11 cellular contexts compared by ENCODE assay signal in the genomic region with DNA sequence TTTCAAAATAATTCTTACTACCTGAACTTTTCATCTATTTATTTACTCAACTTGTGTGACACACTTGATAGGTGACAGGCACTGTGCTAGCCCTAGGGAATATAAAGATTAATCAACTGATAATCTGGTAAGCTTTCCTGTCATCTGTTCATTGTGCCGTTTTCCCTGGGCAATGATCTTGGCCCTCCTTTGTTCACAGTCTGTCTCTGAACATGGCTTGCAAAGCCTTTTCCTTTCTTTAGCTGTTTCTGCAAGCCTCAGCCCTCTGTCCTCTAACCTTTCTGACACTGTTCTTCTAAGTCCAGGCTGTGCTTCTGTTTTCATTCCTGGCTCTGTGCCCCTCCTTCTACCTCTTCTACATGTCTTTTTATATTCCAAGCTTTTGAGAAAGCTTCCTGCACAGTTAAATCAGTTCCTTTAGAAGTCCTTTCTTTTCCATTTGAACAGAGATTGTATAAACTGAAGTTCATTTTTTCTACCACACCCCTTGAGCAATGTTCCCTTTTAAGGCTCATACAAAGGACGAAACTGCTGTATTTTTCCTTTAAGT.
A peak's percentile ranks its signal among the peaks of the same experiment; 100 is the strongest.
DNase-seq lines count a peak whose midpoint lies in the region; ATAC-seq and TF ChIP-seq lines count a peak whose summit lies in the region.
"Had no signal": no experiment of that assay in that cellular context is flagged by ENCODE, and none has a peak within 500 bp of the region (broad histone marks: within the 10 kb centered on the region; RNA-seq: fewer than 3 reads in every experiment).

No MANE protein-coding gene starts in this region.

- 0 out of 2 replicates have a peak, but pooled peaks cover 4% of the 10 kb centered on the region for H3K9me3 ChIP-seq in PC-9 (ENCODE audit: insufficient read depth, low read depth)
- H3K9me3 ChIP-seq in fibroblast of lung (ENCODE audit: control insufficient read depth, insufficient read depth, low read depth, low read length): no peaks in the 10 kb centered on the region

- H3K4me1 ChIP-seq in GM23338 (ENCODE audit: insufficient read depth) (peaks cover 17% of the 10 kb centered on the region), PC-9 (replicated peaks; ENCODE audit: insufficient read depth) (peaks cover 8% of the 10 kb centered on the region), fibroblast of lung (ENCODE audit: control insufficient read depth, extremely low read depth, insufficient read depth, low read length) (peaks cover 6% of the 10 kb centered on the region)

- no peaks in the 10 kb centered on the region for H3K27me3 ChIP-seq in GM23338 (ENCODE audit: insufficient read depth)
- no peaks in the 10 kb centered on the region for H3K27me3 ChIP-seq in PC-9 (ENCODE audit: insufficient read depth, low read depth)
- no peaks in the 10 kb centered on the region for H3K27me3 ChIP-seq in fibroblast of lung (ENCODE audit: control insufficient read depth, insufficient read depth, low read length)

- BruUV-seq in PC-9 (replicated peaks; lab: Mats Ljungman, UMichigan): no TSS peak

- H3K4me3 ChIP-seq in GM23338 (no peak overlapping the region), PC-9 (no peak overlapping the region), fibroblast of lung (replicated peaks in 1 of 4; ENCODE audit: control extremely low read depth in 1 of 4, insufficient read depth in 1 of 4, low read depth in 3 of 4, low read length in 4 of 4) (no peak overlapping the region)
- H3K4me3 ChIP-seq: coronary artery had no signal

- H3K27ac ChIP-seq in GM23338 (ENCODE audit: low read depth) (no peak overlapping the region), PC-9 (no peak overlapping the region), fibroblast of lung (ENCODE audit: insufficient read depth, low read length) (no peak overlapping the region)
- H3K27ac ChIP-seq: coronary artery had no signal

- intact Hi-C loops in PC-9 (cut with micrococcal nuclease; ENCODE audit: unreplicated experiment): no loop called here
- intact Hi-C loops in activated CD8-positive, alpha-beta T cell treated with anti-CD3 and anti-CD28 coated beads for 36 hours (cut with micrococcal nuclease): no loop called here

- H3K27me3 Mint-ChIP-seq in GM23338 (ENCODE audit: insufficient read depth, low read depth, poor library complexity) (no peaks in the 10 kb centered on the region), nephron progenitor cell (ENCODE audit: low read depth, poor library complexity) (no peaks in the 10 kb centered on the region)
- no peaks in the 10 kb centered on the region for H3K27me3 Mint-ChIP-seq in activated CD4-positive, alpha-beta T cell treated with anti-CD3 and anti-CD28 coated beads, Interleukin-2, amount 10 ng/mL, durations not matched to agents 7 days and 5 days
- H3K27me3 Mint-ChIP-seq in activated CD8-positive, alpha-beta T cell treated with anti-CD3 and anti-CD28 coated beads for 36 hours: no peaks in the 10 kb centered on the region

- H3K4me3 Mint-ChIP-seq in GM23338 (no peak overlapping the region), nephron progenitor cell (peak overlapping the region; percentile 55)
- H3K4me3 Mint-ChIP-seq in activated CD4-positive, alpha-beta T cell treated with anti-CD3 and anti-CD28 coated beads, Interleukin-2, amount 10 ng/mL, durations not matched to agents 7 days and 5 days: no peak overlapping the region
- H3K4me3 Mint-ChIP-seq in activated CD8-positive, alpha-beta T cell treated with anti-CD3 and anti-CD28 coated beads for 36 hours: no peak overlapping the region

- CTCF ChIA-PET in PC-9 (lab: Charles Lee): no interaction called here
- CTCF ChIA-PET in activated CD4-positive, alpha-beta T cell treated with anti-CD3 and anti-CD28 coated beads, Interleukin-2, amount 10 ng/mL, durations not matched to agents 7 days and 5 days (lab: Charles Lee): no interaction called here
- CTCF ChIA-PET in activated CD8-positive, alpha-beta T cell treated with anti-CD3 and anti-CD28 coated beads for 36 hours (lab: Charles Lee): no interaction called here

- H3K36me3 ChIP-seq in GM23338 (ENCODE audit: insufficient read depth) (no peaks in the 10 kb centered on the region), PC-9 (ENCODE audit: low read depth) (no peaks in the 10 kb centered on the region), fibroblast of lung (ENCODE audit: control insufficient read depth, insufficient read depth, low read length) (no peaks in the 10 kb centered on the region)

- H3F3A ChIP-seq in GM23338 (replicated peaks; ENCODE audit: low read depth): no peaks in the 10 kb centered on the region
- no peaks in the 10 kb centered on the region for H3F3A ChIP-seq in PC-9 (ENCODE audit: insufficient read depth, low read depth)

- no peak for TF ChIP-seq CTCF in GM23338 (conservative IDR thresholded peaks at IDR 0.05; ENCODE audit: low read depth in 2 of 2)
- no peak for TF ChIP-seq CTCF in PC-9 (conservative IDR thresholded peaks at IDR 0.05)
- no peak for TF ChIP-seq CTCF in fibroblast of lung (conservative IDR thresholded peaks at IDR 0.05 in 1 of 2, IDR thresholded peaks at IDR 0.05 in 1 of 2; ENCODE audit: low read depth in 1 of 2, low read length in 2 of 2)
- no peak for TF ChIP-seq CTCF in nephron progenitor cell (IDR thresholded peaks at IDR 0.05)
- no peak for TF ChIP-seq CTCF in activated CD8-positive, alpha-beta T cell treated with anti-CD3 and anti-CD28 coated beads for 36 hours (IDR thresholded peaks at IDR 0.05)

- H3K36me3 Mint-ChIP-seq in GM23338 (ENCODE audit: low read depth): no peaks in the 10 kb centered on the region
- H3K36me3 Mint-ChIP-seq in nephron progenitor cell (ENCODE audit: low read depth): no peaks in the 10 kb centered on the region
- H3K36me3 Mint-ChIP-seq in activated CD4-positive, alpha-beta T cell treated with anti-CD3 and anti-CD28 coated beads, Interleukin-2, amount 10 ng/mL, durations not matched to agents 7 days and 5 days (ENCODE audit: low read depth): no peaks in the 10 kb centered on the region
- no peaks in the 10 kb centered on the region for H3K36me3 Mint-ChIP-seq in activated CD8-positive, alpha-beta T cell treated with anti-CD3 and anti-CD28 coated beads for 36 hours (ENCODE audit: low read depth)

- POLR2A ChIA-PET in PC-9 (lab: Charles Lee; ENCODE audit: unreplicated experiment): no interaction called here
- POLR2A ChIA-PET in activated CD4-positive, alpha-beta T cell treated with anti-CD3 and anti-CD28 coated beads, Interleukin-2, amount 10 ng/mL, durations not matched to agents 7 days and 5 days (lab: Charles Lee): no interaction called here
- POLR2A ChIA-PET in activated CD8-positive, alpha-beta T cell treated with anti-CD3 and anti-CD28 coated beads for 36 hours (lab: Charles Lee): no interaction called here

- ATAC-seq in GM23338 (peak; percentile 39; the same call in 2 of the 3 replicates), GM21367 (IDR thresholded peaks at IDR 0.05; ENCODE audit: unreplicated experiment) (no peak)
- no peak for ATAC-seq in activated CD8-positive, alpha-beta T cell treated with anti-CD3 and anti-CD28 coated beads for 36 hours

- peak; percentile 3 for DNase-seq in GM23338 (ENCODE audit: low spot score)
- no peak for DNase-seq in PC-9
- peak; percentile 45 to 86 for DNase-seq in fibroblast of lung (ENCODE audit: low read depth in 2 of 2)
- DNase-seq in nephron progenitor cell: no peak
- no peak for DNase-seq in activated CD8-positive, alpha-beta memory T cell treated with anti-CD3 and anti-CD28 coated beads for 24 hours
- DNase-seq in activated CD4-positive, alpha-beta T cell treated with anti-CD3 and anti-CD28 coated beads, Interleukin-2, amount 10 ng/mL, durations not matched to agents 7 days and 5 days: no peak
- DNase-seq in activated CD8-positive, alpha-beta T cell treated with anti-CD3 and anti-CD28 coated beads for 36 hours: no peak
- DNase-seq: activated effector memory CD4-positive, alpha-beta T cell treated with Interleukin-2 at 50 U/mL for 16 hours; stimulated activated CD4-positive, alpha-beta T cell treated with anti-CD3 and anti-CD28 coated beads, Interleukin-12 subunit alpha, Interleukin-12 subunit beta, amount 100 ng/mL, for 4 hours had no signal

- H3K4me2 ChIP-seq in GM23338: no peak overlapping the region
- peak overlapping the region; percentile 22 for H3K4me2 ChIP-seq in PC-9
- peak overlapping the region; percentile 1 for H3K4me2 ChIP-seq in fibroblast of lung (ENCODE audit: extremely low read depth, insufficient read depth, low read length)

- H3K9me2 ChIP-seq in GM23338 (ENCODE audit: insufficient read depth) (no peaks in the 10 kb centered on the region), PC-9 (ENCODE audit: insufficient read depth) (no peaks in the 10 kb centered on the region)

- H3K9me3 Mint-ChIP-seq in GM23338 (no peaks in the 10 kb centered on the region), nephron progenitor cell (peaks cover 4% of the 10 kb centered on the region)
- peaks cover under 1% of the 10 kb centered on the region for H3K9me3 Mint-ChIP-seq in activated CD4-positive, alpha-beta T cell treated with anti-CD3 and anti-CD28 coated beads, Interleukin-2, amount 10 ng/mL, durations not matched to agents 7 days and 5 days
- H3K9me3 Mint-ChIP-seq in activated CD8-positive, alpha-beta T cell treated with anti-CD3 and anti-CD28 coated beads for 36 hours: peaks cover 2% of the 10 kb centered on the region

- H4K20me1 ChIP-seq in GM23338 (replicated peaks; ENCODE audit: insufficient read depth) (no peaks in the 10 kb centered on the region), PC-9 (ENCODE audit: insufficient read depth) (no peaks in the 10 kb centered on the region), fibroblast of lung (ENCODE audit: control insufficient read depth, extremely low read depth, insufficient read depth, low read length) (no peaks in the 10 kb centered on the region)

- H3K4me1 Mint-ChIP-seq in GM23338: peaks cover 21% of the 10 kb centered on the region
- peaks cover 48% of the 10 kb centered on the region for H3K4me1 Mint-ChIP-seq in nephron progenitor cell
- no peaks in the 10 kb centered on the region for H3K4me1 Mint-ChIP-seq in activated CD4-positive, alpha-beta T cell treated with anti-CD3 and anti-CD28 coated beads, Interleukin-2, amount 10 ng/mL, durations not matched to agents 7 days and 5 days
- H3K4me1 Mint-ChIP-seq in activated CD8-positive, alpha-beta T cell treated with anti-CD3 and anti-CD28 coated beads for 36 hours (ENCODE audit: low read depth): no peaks in the 10 kb centered on the region

- H3K79me2 ChIP-seq in GM23338 (replicated peaks; ENCODE audit: insufficient read depth): no peaks in the 10 kb centered on the region
- H3K79me2 ChIP-seq in PC-9 (ENCODE audit: low read depth): no peaks in the 10 kb centered on the region
- no peaks in the 10 kb centered on the region for H3K79me2 ChIP-seq in fibroblast of lung (ENCODE audit: control insufficient read depth, insufficient read depth, low read length)

- H3K9ac ChIP-seq in fibroblast of lung (ENCODE audit: insufficient read depth, low read length): no peak overlapping the region

- H2AFZ ChIP-seq in GM23338: peak overlapping the region; percentile 60; the same call in 1 of the 2 replicates
- peak overlapping the region; percentile 36; the same call in 1 of the 2 replicates for H2AFZ ChIP-seq in PC-9
- peak overlapping the region; percentile 65 for H2AFZ ChIP-seq in fibroblast of lung (ENCODE audit: low read length)

- H3K27ac Mint-ChIP-seq in GM23338 (peak overlapping the region; percentile 4; the same call in 1 of the 2 replicates), nephron progenitor cell (peak overlapping the region; percentile 94)
- H3K27ac Mint-ChIP-seq in activated CD4-positive, alpha-beta T cell treated with anti-CD3 and anti-CD28 coated beads, Interleukin-2, amount 10 ng/mL, durations not matched to agents 7 days and 5 days: no peak overlapping the region
- H3K27ac Mint-ChIP-seq in activated CD8-positive, alpha-beta T cell treated with anti-CD3 and anti-CD28 coated beads for 36 hours: no peak overlapping the region

Comparison
In these comparisons a context has a peak if more than half of its experiments do, and no peak if none do; other contexts are left out.
1. DNase-seq: peak in GM23338 (single experiment) and fibroblast of lung (2 of 2); none in PC-9 (0 of 2), nephron progenitor cell (single experiment), activated CD8-positive, alpha-beta memory T cell treated with anti-CD3 and anti-CD28 coated beads for 24 hours (single experiment), activated CD4-positive, alpha-beta T cell treated with anti-CD3 and anti-CD28 coated beads, Interleukin-2, amount 10 ng/mL, durations not matched to agents 7 days and 5 days (single experiment) and activated CD8-positive, alpha-beta T cell treated with anti-CD3 and anti-CD28 coated beads for 36 hours (single experiment).
2. H3K27ac Mint-ChIP-seq: peak in GM23338 (single experiment) and nephron progenitor cell (single experiment); none in activated CD4-positive, alpha-beta T cell treated with anti-CD3 and anti-CD28 coated beads, Interleukin-2, amount 10 ng/mL, durations not matched to agents 7 days and 5 days (single experiment) and activated CD8-positive, alpha-beta T cell treated with anti-CD3 and anti-CD28 coated beads for 36 hours (single experiment).
3. Peak in every context shown above with its lines, with median percentiles within 50 percentile points of each other: H2AFZ ChIP-seq.